ENCODE assay signal across 7 cellular contexts in the genomic region with DNA sequence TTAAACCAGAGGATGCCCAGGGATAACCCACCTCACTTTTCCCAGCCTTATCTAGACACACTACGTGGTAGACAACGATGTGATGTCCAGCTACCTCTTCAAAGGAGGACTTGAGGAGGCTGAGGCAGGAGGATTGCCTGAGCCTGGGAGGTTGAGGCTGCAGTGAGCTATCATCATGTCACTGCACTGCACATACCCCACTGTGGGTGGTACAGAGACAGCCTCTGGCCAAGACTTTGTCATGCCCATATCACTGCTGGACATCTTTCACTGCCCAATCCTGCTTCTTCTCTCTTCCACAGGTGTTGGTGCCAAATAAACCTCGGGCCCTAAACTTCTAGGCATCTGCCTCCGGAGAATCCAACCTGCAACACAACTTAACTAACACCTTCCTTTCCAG.
"Had no signal": no experiment of that assay in that cellular context is flagged by ENCODE, and none has a peak within 500 bp of the region (broad histone marks: within the 10 kb centered on the region; RNA-seq: fewer than 3 reads in every experiment).

No MANE protein-coding gene starts in this region.

- H3K9ac ChIP-seq: GM23248 had no signal

- H3K4me3 ChIP-seq: GM23248, K562 had no signal

- ATAC-seq: K562 had no signal

- DNase-seq: GM23248, H7, HCEC 1CT, IMR-90, KG1 had no signal

- H2AFZ ChIP-seq: GM23248 had no signal

- H3K27ac ChIP-seq: GM23248, HL-60 had no signal
